15 cellular contexts compared by ENCODE assay signal in the genomic region with DNA sequence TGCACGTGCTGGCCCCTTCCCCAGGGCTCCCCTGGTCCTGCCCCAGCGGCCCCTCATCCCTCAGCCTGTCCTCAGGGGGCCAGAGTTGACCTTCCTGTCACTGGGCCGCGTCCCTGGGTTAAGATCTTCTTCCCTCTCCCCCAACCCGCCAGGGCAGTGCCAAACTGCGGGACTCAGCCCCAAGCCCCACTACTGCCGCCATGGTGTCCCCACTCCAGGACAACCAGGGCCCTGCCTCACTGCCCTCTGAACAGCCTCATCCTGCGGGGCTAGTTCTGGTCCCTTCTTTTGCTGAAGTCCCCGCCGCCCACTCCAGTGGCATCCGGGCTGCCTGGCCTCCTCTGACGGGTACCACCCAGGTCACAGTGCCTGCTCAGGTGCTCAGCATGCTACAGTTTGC. TPM values are rescaled to one million over a fixed set of nuclear protein-coding genes. Genes with fewer than 3 reads are reported as not detected.
A peak's percentile ranks its signal among the peaks of the same experiment; 100 is the strongest.
DNase-seq lines count a peak whose midpoint lies in the region; ATAC-seq and TF ChIP-seq lines count a peak whose summit lies in the region.
"Had no signal": no experiment of that assay in that cellular context is flagged by ENCODE, and none has a peak within 500 bp of the region (broad histone marks: within the 10 kb centered on the region; RNA-seq: fewer than 3 reads in every experiment).

No MANE protein-coding gene starts in this region.

- no peak overlapping the region for H3K4me3 ChIP-seq in right cardiac atrium (ENCODE audit: low read length)
- no peak overlapping the region for H3K4me3 ChIP-seq in right atrium auricular region
- no peak overlapping the region for H3K4me3 ChIP-seq in psoas muscle
- H3K4me3 ChIP-seq: GM23248 had no signal

- H3K27me3 ChIP-seq in right cardiac atrium (ENCODE audit: control insufficient read depth, insufficient read depth) (no peaks in the 10 kb centered on the region), right atrium auricular region (peaks cover 0 to under 1% of the 10 kb centered on the region in 2 donors), psoas muscle (ENCODE audit: insufficient read depth in 3 of 3, low read length in 2 of 3) (peaks cover 0 to 61% (median 24%) of the 10 kb centered on the region in 3 donors)

- H3K27me3 Mint-ChIP-seq in glutamatergic neuron (ENCODE audit: unreplicated experiment), result peaks cover 8% of the 10 kb centered on the region

- no peak overlapping the region for H3K4me3 Mint-ChIP-seq in glutamatergic neuron (ENCODE audit: unreplicated experiment)
- H3K4me3 Mint-ChIP-seq: CD4-positive, alpha-beta T cell had no signal

- peaks cover 13% of the 10 kb centered on the region for H3K9me3 Mint-ChIP-seq in glutamatergic neuron (ENCODE audit: unreplicated experiment)
- H3K9me3 Mint-ChIP-seq: CD4-positive, alpha-beta T cell had no signal

- no peaks in the 10 kb centered on the region for H3K9me3 ChIP-seq in right cardiac atrium (ENCODE audit: control insufficient read depth, low read length)
- H3K9me3 ChIP-seq in right atrium auricular region, result no peaks in the 10 kb centered on the region
- no peaks in the 10 kb centered on the region for H3K9me3 ChIP-seq in psoas muscle

- H3K4me1 Mint-ChIP-seq in glutamatergic neuron (ENCODE audit: low read depth, unreplicated experiment), result peaks cover 13% of the 10 kb centered on the region

- H3K36me3 ChIP-seq in right atrium auricular region (no peaks in the 10 kb centered on the region), psoas muscle (ENCODE audit: insufficient read depth in 1 of 2, low read depth in 1 of 2) (no peaks in the 10 kb centered on the region)

- ATAC-seq in right cardiac atrium (no peak), psoas muscle (no peak)

- intact Hi-C loops in right cardiac atrium (cut with DNase I), result no loop called here
- intact Hi-C loops in psoas muscle (cut with DNase I), result no loop called here

- H3K36me3 Mint-ChIP-seq in glutamatergic neuron (ENCODE audit: unreplicated experiment), result no peaks in the 10 kb centered on the region

- WGBS in right cardiac atrium, result 75% methylated on average over 12 of the region's 12 CpGs
- WGBS in psoas muscle, 3 donors, result 66 to 72% (median 70%) methylated on average over 10 to 12 of the region's 12 CpGs

- H3K27ac ChIP-seq in right cardiac atrium (ENCODE audit: low read length) (no peak overlapping the region), right atrium auricular region (no peak overlapping the region), psoas muscle (no peak overlapping the region)
- H3K27ac ChIP-seq: C4-2B, GM23248 had no signal

- TF ChIP-seq CTCF in right atrium auricular region (IDR thresholded peaks at IDR 0.05), result no peak
- TF ChIP-seq CTCF in glutamatergic neuron (IDR thresholded peaks at IDR 0.05; ENCODE audit: partially characterized antibody, unreplicated experiment), result no peak
- TF ChIP-seq CTCF in psoas muscle (IDR thresholded peaks at IDR 0.05), result no peak

- no peaks in the 10 kb centered on the region for H3K4me1 ChIP-seq in right cardiac atrium (ENCODE audit: control insufficient read depth, insufficient read depth, low read length)
- no peaks in the 10 kb centered on the region for H3K4me1 ChIP-seq in right atrium auricular region
- H3K4me1 ChIP-seq in psoas muscle, result no peaks in the 10 kb centered on the region
- H3K4me1 ChIP-seq: Caco-2 had no signal

- DNase-seq in right cardiac atrium (peak; percentile 2 to 36 (median 8)), right atrium auricular region (ENCODE audit: low spot score) (no peak), glutamatergic neuron (peak; percentile 22), psoas muscle (peak; percentile 6 to 34), putamen (ENCODE audit: low spot score) (no peak), SKM-1 (lab: John Stamatoyannopoulos, UW; ENCODE audit: unreplicated experiment) (no peak)
- DNase-seq in effector CD4-positive, alpha-beta T cell, result no peak
- DNase-seq: ACHN; Caco-2; CD4-positive, alpha-beta T cell; GM23248; HCEC 1CT had no signal

- no peak overlapping the region for H3K27ac Mint-ChIP-seq in glutamatergic neuron (ENCODE audit: unreplicated experiment)
- H3K27ac Mint-ChIP-seq: CD4-positive, alpha-beta T cell had no signal

RNA-seq across cellular contexts. Expression of a gene that starts 37.5 kb away (rescaled TPM):
- total RNA-seq in right cardiac atrium (not detected), right atrium auricular region (not detected), glutamatergic neuron (ENCODE audit: unreplicated experiment) (106 TPM), psoas muscle (not detected)
- polyA plus RNA-seq in right cardiac atrium (not detected), psoas muscle (not detected)
- total RNA-seq: Caco-2; CD4-positive, alpha-beta T cell; GM23248; HT-29 had no signal
- polyA plus RNA-seq: BJ, GM23248 had no signal

Comparison
In these comparisons a context has a peak if more than half of its experiments do, and no peak if none do; other contexts are left out.
1. DNase-seq: peak in right cardiac atrium (3 of 3), glutamatergic neuron (single experiment) and psoas muscle (2 of 2); none in right atrium auricular region (single experiment), putamen (single experiment), effector CD4-positive, alpha-beta T cell (single experiment) and SKM-1 (single experiment).
2. RNA of a gene that starts 37.5 kb away (total RNA-seq): 106 TPM in glutamatergic neuron (single experiment); not detected in right cardiac atrium, not detected in right atrium auricular region and not detected in psoas muscle; every median in the first group is over 100 times any median in the second.